Comparison of ENCODE assay signal across 10 cellular contexts in the genomic region with DNA sequence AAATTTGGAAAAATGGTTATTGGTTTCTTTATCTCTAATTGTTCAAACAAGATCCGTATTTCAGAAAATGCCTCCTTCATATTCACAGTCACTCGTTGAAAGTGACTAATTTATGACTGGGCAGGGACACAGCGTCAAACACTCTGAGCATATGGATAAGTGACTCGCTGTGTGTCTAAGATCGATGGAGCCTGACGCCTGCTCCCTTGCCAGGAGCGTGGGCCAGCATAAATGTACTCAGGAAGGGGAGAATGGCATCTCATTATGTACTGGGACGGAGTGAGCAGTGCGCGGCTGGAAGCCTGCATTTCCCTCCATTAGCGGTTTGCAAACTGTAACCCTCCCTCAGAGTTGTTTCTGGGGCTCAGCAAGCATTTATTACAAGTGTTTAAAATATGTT.
DNase-seq lines count a peak whose midpoint lies in the region; TF ChIP-seq lines count a peak whose summit lies in the region.
"Had no signal": no experiment of that assay in that cellular context is flagged by ENCODE, and none has a peak within 500 bp of the region (broad histone marks: within the 10 kb centered on the region; RNA-seq: fewer than 3 reads in every experiment).

No MANE protein-coding gene starts in this region.

- intact Hi-C loops in thyroid gland (cut with DNase I) = no loop called here

- DNase-seq in HT1080 (ENCODE audit: low read depth) (peak; percentile 41), NCI-H460 (ENCODE audit: extremely low read depth, low read depth) (peak; percentile 86), cerebellum (ENCODE audit: low spot score) (peak; percentile 4), thyroid gland (peak; percentile 46 to 55), OCI-M2 (lab: John Stamatoyannopoulos, UW; ENCODE audit: unreplicated experiment) (no peak), KBM-7 (no peak), NOMO-1 treated with dmso at 0.1 percent for 144 hours (lab: John Stamatoyannopoulos, UW; ENCODE audit: unreplicated experiment) (no peak)
- DNase-seq: Kasumi-1; stimulated activated CD4-positive, alpha-beta T cell treated with anti-CD3 and anti-CD28 coated beads, Interleukin-2, amount 100 ng/mL, for 48 hours had no signal

- H3K27me3 ChIP-seq in thyroid gland = no peaks in the 10 kb centered on the region
- H3K27me3 ChIP-seq: neural progenitor cell had no signal

- no peak overlapping the region for H3K4me3 ChIP-seq in thyroid gland (replicated peaks in 1 of 3)
- H3K4me3 ChIP-seq: neural progenitor cell had no signal

- H3K27ac ChIP-seq in thyroid gland = no peak overlapping the region
- H3K27ac ChIP-seq: neural progenitor cell had no signal

- no peaks in the 10 kb centered on the region for H3K36me3 ChIP-seq in thyroid gland
- H3K36me3 ChIP-seq: neural progenitor cell had no signal

- in situ Hi-C loops in KBM-7 (cut with MboI; ENCODE audit: low pct_unique_long_range_greater_than_20kb, low sequenced_read_pairs) = no loop called here

- no peak for TF ChIP-seq CTCF in thyroid gland (IDR thresholded peaks at IDR 0.05)

- no peaks in the 10 kb centered on the region for H3K4me1 ChIP-seq in thyroid gland
- H3K4me1 ChIP-seq: neural progenitor cell had no signal

- no peak for TF ChIP-seq POLR2A in thyroid gland (IDR thresholded peaks at IDR 0.05)

- 32 to 44% methylated on average over 11 of the region's 11 CpGs for WGBS in thyroid gland, 2 donors

- H3K9me3 ChIP-seq in thyroid gland = no peaks in the 10 kb centered on the region

Comparison
In these comparisons a context has a peak if more than half of its experiments do, and no peak if none do; other contexts are left out.
1. DNase-seq: peak in HT1080 (single experiment), NCI-H460 (single experiment), cerebellum (single experiment) and thyroid gland (2 of 2); none in OCI-M2 (single experiment), KBM-7 (single experiment) and NOMO-1 treated with dmso at 0.1 percent for 144 hours (single experiment).